In genomic region chr12:72560370-72560769, GRCh38 we compare ENCODE assay signal across 17 cellular contexts.
DNase-seq lines count a peak whose midpoint lies in the region; ATAC-seq and TF ChIP-seq lines count a peak whose summit lies in the region.
"Had no signal": no experiment of that assay in that cellular context is flagged by ENCODE, and none has a peak within 500 bp of the region (broad histone marks: within the 10 kb centered on the region; RNA-seq: fewer than 3 reads in every experiment).

No MANE protein-coding gene starts in this region.

- H3K4me3 ChIP-seq in PC-3 (ENCODE audit: low read length) (no peak overlapping the region), thoracic aorta (no peak overlapping the region)
- H3K4me3 ChIP-seq: BLaER1 treated with 17β-estradiol and CSF1 and Interleukin-3, amounts not matched to agents 10 nM and 100 nM; GM12878; GM23248 had no signal

- no peak overlapping the region for H3K4me2 ChIP-seq in PC-3 (ENCODE audit: low read length)
- H3K4me2 ChIP-seq: BLaER1 treated with 17β-estradiol and CSF1 and Interleukin-3, amounts not matched to agents 10 nM and 100 nM had no signal

- intact Hi-C loops in PC-3 (cut with micrococcal nuclease): no loop called here

- TF ChIP-seq CTCF in PC-3 (conservative IDR thresholded peaks at IDR 0.05; ENCODE audit: low read depth, low read length) (0 out of 2 replicates have a peak, but pooled peaks have one; percentile 15), glutamatergic neuron (IDR thresholded peaks at IDR 0.05; ENCODE audit: partially characterized antibody, unreplicated experiment) (peak; percentile 17), thoracic aorta (IDR thresholded peaks at IDR 0.05) (no peak)

- no peak overlapping the region for H3K4me3 Mint-ChIP-seq in glutamatergic neuron (ENCODE audit: unreplicated experiment)

- H3K27ac ChIP-seq in PC-3 (ENCODE audit: low read length): no peak overlapping the region
- no peak overlapping the region for H3K27ac ChIP-seq in thoracic aorta
- H3K27ac ChIP-seq: 22Rv1; BLaER1 treated with 17β-estradiol and CSF1 and Interleukin-3, amounts not matched to agents 10 nM and 100 nM; GM23248 had no signal

- no peak overlapping the region for H2AFZ ChIP-seq in PC-3 (ENCODE audit: low read length)
- H2AFZ ChIP-seq: GM23248 had no signal

- H3K9me3 ChIP-seq in PC-3 (ENCODE audit: low read length) (no peaks in the 10 kb centered on the region), thoracic aorta (no peaks in the 10 kb centered on the region)
- H3K9me3 ChIP-seq: BLaER1 treated with 17β-estradiol and CSF1 and Interleukin-3, amounts not matched to agents 10 nM and 100 nM had no signal

- no peaks in the 10 kb centered on the region for H3K9me3 Mint-ChIP-seq in glutamatergic neuron (ENCODE audit: unreplicated experiment)

- no peaks in the 10 kb centered on the region for H3K4me1 ChIP-seq in PC-3 (ENCODE audit: insufficient read depth, low read length)
- H3K4me1 ChIP-seq in thoracic aorta (ENCODE audit: control insufficient read depth in 1 of 2, low read depth in 2 of 2): peaks cover 3 to 20% of the 10 kb centered on the region in 2 donors
- H3K4me1 ChIP-seq: BLaER1 treated with 17β-estradiol and CSF1 and Interleukin-3, amounts not matched to agents 10 nM and 100 nM had no signal

- no peaks in the 10 kb centered on the region for H3K27me3 ChIP-seq in PC-3 (ENCODE audit: low read length)
- no peaks in the 10 kb centered on the region for H3K27me3 ChIP-seq in thoracic aorta (replicated peaks; ENCODE audit: insufficient read depth)
- H3K27me3 ChIP-seq: BLaER1 treated with 17β-estradiol and CSF1 and Interleukin-3, amounts not matched to agents 10 nM and 100 nM had no signal

- no peak overlapping the region for H3K9ac ChIP-seq in PC-3 (ENCODE audit: low read length)
- H3K9ac ChIP-seq: BLaER1 treated with 17β-estradiol and CSF1 and Interleukin-3, amounts not matched to agents 10 nM and 100 nM; GM23248 had no signal

- H3K27me3 Mint-ChIP-seq in glutamatergic neuron (ENCODE audit: unreplicated experiment): peaks cover 2% of the 10 kb centered on the region

- POLR2A ChIA-PET in PC-3 (lab: Charles Lee; ENCODE audit: unreplicated experiment): no interaction called here

- H3K79me2 ChIP-seq in PC-3 (ENCODE audit: low read length): no peaks in the 10 kb centered on the region

- CTCF ChIA-PET in PC-3 (lab: Charles Lee): no interaction called here

- no peaks in the 10 kb centered on the region for H3F3A ChIP-seq in PC-3 (ENCODE audit: low read length, unreplicated experiment)

- no peak for ATAC-seq in PC-3
- peak; percentile 32 for ATAC-seq in thoracic aorta (ENCODE audit: insufficient number of reproducible peaks, low FRiP score, low read depth)
- no peak for ATAC-seq in GM19463 (IDR thresholded peaks at IDR 0.05; ENCODE audit: unreplicated experiment)
- ATAC-seq: GM12878 had no signal

- H3K4me1 Mint-ChIP-seq in glutamatergic neuron (ENCODE audit: low read depth, unreplicated experiment): peaks cover 6% of the 10 kb centered on the region

- no peaks in the 10 kb centered on the region for H3K9me2 ChIP-seq in PC-3 (replicated peaks; ENCODE audit: low read length)

- BruUV-seq in PC-3 (replicated peaks; lab: Mats Ljungman, UMichigan): no TSS peak

- H4K20me1 ChIP-seq in PC-3 (ENCODE audit: low read length): no peaks in the 10 kb centered on the region
- H4K20me1 ChIP-seq: BLaER1 treated with 17β-estradiol and CSF1 and Interleukin-3, amounts not matched to agents 10 nM and 100 nM had no signal

- no peaks in the 10 kb centered on the region for H3K36me3 ChIP-seq in PC-3 (ENCODE audit: low read depth, low read length)
- H3K36me3 ChIP-seq in thoracic aorta: no peaks in the 10 kb centered on the region
- H3K36me3 ChIP-seq: BLaER1 treated with 17β-estradiol and CSF1 and Interleukin-3, amounts not matched to agents 10 nM and 100 nM had no signal

- DNase-seq in DMS53 (lab: John Stamatoyannopoulos, UW) (peak; percentile 12), DMS53 treated with DMSO at 0.1 percent for 48 hours (lab: John Stamatoyannopoulos, UW; ENCODE audit: unreplicated experiment) (no peak), PC-3 (no peak), glutamatergic neuron (no peak), thoracic aorta (ENCODE audit: low spot score) (no peak), anterior cingulate cortex (lab: John Stamatoyannopoulos, UW) (no peak)
- DNase-seq in activated CD4-positive, alpha-beta T cell treated with anti-CD3 and anti-CD28 coated beads for 4 hours: no peak
- DNase-seq: DMS 273 treated with DMSO at 0.1 percent for 48 hours, EL, GM23248, NCI-H1436 treated with DMSO at 0.1 percent for 48 hours, NCI-H2081, NCI-H510A treated with DMSO at 0.1 percent for 48 hours had no signal

- H3K27ac Mint-ChIP-seq in glutamatergic neuron (ENCODE audit: unreplicated experiment): no peak overlapping the region

- no peaks in the 10 kb centered on the region for H3K36me3 Mint-ChIP-seq in glutamatergic neuron (ENCODE audit: unreplicated experiment)
